ENCODE assay signal across 8 cellular contexts in the genomic region with DNA sequence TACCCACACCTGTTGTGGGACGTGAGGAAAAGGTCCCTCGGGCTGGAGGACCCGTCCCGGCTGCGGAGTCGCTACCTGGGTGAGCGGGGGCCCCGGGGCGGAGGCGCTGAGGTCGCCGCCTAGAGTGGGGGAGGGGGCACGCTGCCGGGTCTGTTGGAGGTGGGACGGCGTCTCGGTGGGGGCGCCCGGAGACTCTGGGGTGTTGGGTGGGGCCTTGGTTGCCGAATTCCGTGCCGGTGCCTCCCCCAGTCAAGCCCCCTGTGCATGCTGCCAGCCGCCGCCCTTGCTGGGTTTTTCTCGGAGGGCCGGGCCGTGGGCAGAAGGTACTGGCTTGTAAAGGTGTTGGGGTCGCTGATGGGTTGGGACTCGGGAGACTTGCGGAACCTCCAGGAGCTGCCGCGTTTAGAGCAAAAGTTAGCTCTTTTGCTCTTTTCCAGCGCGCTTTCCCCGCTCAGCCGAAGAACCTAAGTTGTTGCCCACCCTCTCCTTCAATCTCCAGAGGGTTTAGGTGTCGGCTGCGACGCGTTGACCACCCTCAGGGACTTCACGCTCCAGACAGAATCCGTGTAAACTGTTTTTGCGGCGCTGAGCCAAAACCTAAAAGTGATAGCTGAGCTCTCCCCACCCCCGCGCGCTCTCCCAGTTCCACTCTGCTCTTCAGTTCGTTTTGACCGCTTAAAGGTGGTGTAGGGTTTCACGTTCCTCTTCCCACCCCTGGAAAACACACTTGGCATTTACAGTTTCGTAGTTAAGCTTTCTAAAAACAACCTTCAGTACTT. TPM values are rescaled to one million over a fixed set of nuclear protein-coding genes. Genes with fewer than 3 reads are reported as not detected.
DNase-seq lines count a peak whose midpoint lies in the region; ATAC-seq, FAIRE-seq and TF ChIP-seq lines count a peak whose summit lies in the region.

A gene (minus strand): TSS at position 143 of the 779 bp plus-strand sequence. CDS start 1,231 bp downstream, outside the sequence.

- no peaks in the 10 kb centered on the region for H3K36me3 ChIP-seq in ectodermal cell (ENCODE audit: control insufficient read depth, insufficient read depth, low read length)
- no peaks in the 10 kb centered on the region for H3K36me3 ChIP-seq in lower lobe of right lung

- WGBS in A549 (ENCODE audit: missing lambda C conversion rate), result under 1% methylated on average over 35 of the region's 51 CpGs
- 0% methylated on average over 51 of the region's 51 CpGs for WGBS in ectodermal cell, 2 experiments

- TF ChIP-seq CTCF in A549 (IDR thresholded peaks at IDR 0.05) (no peak), lower lobe of right lung (IDR thresholded peaks at IDR 0.05) (no peak)

- peaks cover 34% of the 10 kb centered on the region for H3K4me1 ChIP-seq in A549
- H3K4me1 ChIP-seq in ectodermal cell (ENCODE audit: control insufficient read depth, insufficient read depth, low read length), result peaks cover 9% of the 10 kb centered on the region
- peaks cover 33% of the 10 kb centered on the region for H3K4me1 ChIP-seq in lower lobe of right lung

- no peak for FAIRE-seq in A549 (lab: Jason Lieb, UNC)

- peak within 1 kb of the TSS; percentile 96 for H3K4me2 ChIP-seq in A549

- POLR2A ChIA-PET in A549 (lab: Yijun Ruan, JAX), result interaction anchor here (0.7 to 3.1 kb wide), 6 partner anchors 8 to 215 kb away, joined by 4 to 32 read pairs (median 5); a partner anchor contains a TSS

- peak; percentile 36 to 45; a peak in 5 of 6 replicates for ATAC-seq in A549
- peak; percentile 18 for ATAC-seq in GM18867 (IDR thresholded peaks at IDR 0.05; ENCODE audit: unreplicated experiment)
- peak; percentile 14 for ATAC-seq in HG03280 (IDR thresholded peaks at IDR 0.05; ENCODE audit: unreplicated experiment)
- ATAC-seq in lower lobe of right lung, result peak; percentile 43 to 50

- H3K27me3 ChIP-seq in ectodermal cell (ENCODE audit: control insufficient read depth, insufficient read depth, low read length, poor library complexity, severe bottlenecking), result no peaks in the 10 kb centered on the region
- H3K27me3 ChIP-seq in lower lobe of right lung (ENCODE audit: low read depth), result no peaks in the 10 kb centered on the region

- no peak for TF ChIP-seq POLR2A in A549 (IDR thresholded peaks at IDR 0.05; ENCODE audit: low read length)

- TF ChIP-seq EP300 in A549 (IDR thresholded peaks at IDR 0.05), result no peak

- CTCF ChIA-PET in A549 (lab: Yijun Ruan, JAX), result interaction anchor here (0.8 to 1.8 kb wide), 2 partner anchors 17 to 145 kb away, joined by 3 to 6 read pairs; no protein-coding TSS in a partner anchor

- H3K4me3 ChIP-seq in A549 (peak within 1 kb of the TSS; percentile 80), ectodermal cell (ENCODE audit: insufficient read depth, low read depth, low read length) (peak within 1 kb of the TSS; percentile 93), lower lobe of right lung (peak within 1 kb of the TSS; percentile 86)

- TF ChIP-seq RAD21 in A549 (conservative IDR thresholded peaks at IDR 0.05 in 1 of 2, IDR thresholded peaks at IDR 0.05 in 1 of 2), result no peak

- H3K9me3 ChIP-seq in A549 (no peaks in the 10 kb centered on the region), ectodermal cell (ENCODE audit: control insufficient read depth, low read length) (no peaks in the 10 kb centered on the region), lower lobe of right lung (no peaks in the 10 kb centered on the region)

- peak within 1 kb of the TSS; percentile 89 to 92 for H3K27ac ChIP-seq in A549
- H3K27ac ChIP-seq in ectodermal cell (ENCODE audit: insufficient read depth, low read depth, low read length, poor library complexity, severe bottlenecking), result peak within 1 kb of the TSS; percentile 99
- peak within 1 kb of the TSS; percentile 93 for H3K27ac ChIP-seq in lower lobe of right lung

- DNase-seq in A549 (ENCODE audit: low read depth in 1 of 2, low spot score in 1 of 2), result peak; percentile 59 to 81
- peak; percentile 94 for DNase-seq in NCI-H526 treated with DMSO at 0.1 percent for 48 hours (lab: John Stamatoyannopoulos, UW)
- peak; percentile 50 to 53 for DNase-seq in activated CD4-positive, alpha-beta T cell treated with anti-CD3 and anti-CD28 coated beads, Interleukin-2, amount 50 U/mL, for 4 hours
- peak; percentile 75 for DNase-seq in lower lobe of right lung
- peak in 2 of 3 donors; percentile 6 to 42 for DNase-seq in stimulated activated CD4-positive, alpha-beta T cell treated with anti-CD3 and anti-CD28 coated beads, TNF-alpha, amount 100 ng/mL, for 1 hour (ENCODE audit: low read depth in 3 of 3, low spot score in 1 of 3)

- intact Hi-C loops in lower lobe of right lung (cut with DNase I), result no loop called here

TF ChIP-seq in A549, 52 proteins besides CTCF, POLR2A, EP300 and RAD21:
- no peak; a peak in 1 of 5 replicates for TF ChIP-seq JUN (IDR thresholded peaks at IDR 0.05)
- 0 out of 2 replicates have a peak, but pooled peaks have one; percentile 57 for TF ChIP-seq TFCP2L1 (CRISPR knock-in tag; IDR thresholded peaks at IDR 0.05)
- peak; percentile 19 for TF ChIP-seq CHD2 (IDR thresholded peaks at IDR 0.05; ENCODE audit: low read length, partially characterized antibody)
- TF ChIP-seq NPAS2 (CRISPR knock-in tag; IDR thresholded peaks at IDR 0.05; ENCODE audit: borderline replicate concordance), result no peak
- peak; percentile 3; the same call in 1 of the 2 replicates for TF ChIP-seq PHF8 (IDR thresholded peaks at IDR 0.05; ENCODE audit: borderline replicate concordance, low read depth)

RNA-seq across cellular contexts. Expression of the gene that starts here (rescaled TPM):
- polyA plus RNA-seq in A549 (2011; rRNA removed) (98.9 and 120 TPM in 2 replicates), A549 (2017; fragmentation: RNase III; extraction: RNeasy Plus Mini Kit Qiagen cat#74134 plus additional on column Dnase treatment) (49.5 to 53.0 TPM (median 49.7 TPM) in 3 replicates)
- 26.4 and 27.7 TPM in 2 replicates for polyA plus RNA-seq in A549 (2012; cell fraction: cytosol; rRNA removed)
- polyA plus RNA-seq in A549 (2012; cell fraction: nucleus; rRNA removed), result 11.7 and 15.3 TPM in 2 replicates
- 13.2 and 14.1 TPM in 2 replicates for polyA minus RNA-seq in A549 (2011; rRNA and poly(A)+ RNA removed)
- polyA plus RNA-seq in ectodermal cell (2013, experiment 1 of 4), result 38.6 TPM
- 39.7 TPM for polyA plus RNA-seq in ectodermal cell (2013, experiment 2 of 4)
- 39.6 TPM for polyA plus RNA-seq in ectodermal cell (2013, experiment 3 of 4)
- polyA plus RNA-seq in ectodermal cell (2013, experiment 4 of 4), result 37.2 TPM
- 49.6 TPM for total RNA-seq in lower lobe of right lung

Comparison
In these comparisons a context has a peak if more than half of its experiments do, and no peak if none do; other contexts are left out.
1. Peak in every context shown above with its lines: DNase-seq, ATAC-seq, H3K4me3 ChIP-seq and H3K27ac ChIP-seq.
2. DNase-seq: peak in every context shown above with its lines; median percentile 94 in NCI-H526 treated with DMSO at 0.1 percent for 48 hours; 75 in lower lobe of right lung; 70 in A549; 52 in activated CD4-positive, alpha-beta T cell treated with anti-CD3 and anti-CD28 coated beads, Interleukin-2, amount 50 U/mL, for 4 hours; 24 in stimulated activated CD4-positive, alpha-beta T cell treated with anti-CD3 and anti-CD28 coated beads, TNF-alpha, amount 100 ng/mL, for 1 hour.